In the genomic region with DNA sequence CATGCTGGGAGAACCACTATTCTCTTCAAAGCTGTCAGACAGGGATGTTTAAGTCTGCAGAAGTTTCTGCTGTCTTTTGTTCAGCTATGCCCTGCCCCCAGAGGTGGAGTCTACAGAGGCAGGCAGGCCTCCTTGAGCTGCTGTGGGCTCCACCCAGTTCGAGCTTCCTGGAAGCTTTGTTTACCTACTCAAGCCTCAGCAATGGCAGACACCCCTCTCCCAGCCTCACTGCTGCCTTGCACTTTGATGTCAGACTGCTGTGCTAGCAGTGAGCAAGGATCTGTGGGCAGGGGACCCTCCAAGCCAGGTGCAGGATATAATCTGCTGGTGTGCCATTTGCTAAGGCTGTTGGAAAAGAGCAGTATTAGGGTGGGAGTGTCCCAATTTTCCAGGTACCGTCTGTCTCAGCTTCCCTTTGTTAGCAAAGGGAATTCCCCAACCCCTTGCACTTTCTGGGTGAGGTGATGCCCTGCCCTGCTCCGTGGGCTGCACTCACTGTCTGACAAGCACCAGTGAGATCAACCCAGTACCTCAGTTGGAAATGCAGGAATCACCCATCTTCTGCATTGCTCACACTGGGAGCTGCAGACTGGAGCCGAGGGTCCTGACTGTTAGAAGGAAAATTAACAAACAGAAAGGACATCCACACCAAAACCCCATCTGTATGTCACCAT, we compare ENCODE assay signal across 7 cellular contexts. TPM values are rescaled to one million over a fixed set of nuclear protein-coding genes. Genes with fewer than 3 reads are reported as not detected.
"Had no signal": no experiment of that assay in that cellular context is flagged by ENCODE, and none has a peak within 500 bp of the region (broad histone marks: within the 10 kb centered on the region; RNA-seq: fewer than 3 reads in every experiment).

No MANE protein-coding gene starts in this region.

RNA-seq across cellular contexts. Expression of a gene that starts 8.2 kb away (rescaled TPM):
- total RNA-seq: activated B cell treated with CpG ODN at 0.5 μM for 24 hours; activated CD8-positive, alpha-beta memory T cell treated with anti-CD3 and anti-CD28 coated beads for 36 hours; activated CD8-positive, alpha-beta T cell treated with anti-CD3 and anti-CD28 coated beads for 36 hours; activated T-cell treated with anti-CD3 and anti-CD28 coated beads, Interleukin-2, amount 50 U/mL, for 72 hours; activated T-helper 2 cell treated with anti-CD3 and anti-CD28 coated beads, Interferon-gamma antibody, Interleukin-2, Interleukin-4, amounts not matched to agents 10 μg/mL and 5 μg/mL and 100 μg/mL, durations not matched to agents 14 hours and 24 hours and 36 hours; RPMI7951; SJCRH30 had no signal

RNA-seq across cellular contexts. Expression of a gene that starts 21.8 kb away (rescaled TPM):
- total RNA-seq: activated B cell treated with CpG ODN at 0.5 μM for 24 hours; activated CD8-positive, alpha-beta memory T cell treated with anti-CD3 and anti-CD28 coated beads for 36 hours; activated CD8-positive, alpha-beta T cell treated with anti-CD3 and anti-CD28 coated beads for 36 hours; activated T-cell treated with anti-CD3 and anti-CD28 coated beads, Interleukin-2, amount 50 U/mL, for 72 hours; activated T-helper 2 cell treated with anti-CD3 and anti-CD28 coated beads, Interferon-gamma antibody, Interleukin-2, Interleukin-4, amounts not matched to agents 10 μg/mL and 5 μg/mL and 100 μg/mL, durations not matched to agents 14 hours and 24 hours and 36 hours; RPMI7951; SJCRH30 had no signal
